Comparison of ENCODE assay signal across 15 cellular contexts in genomic region chr22:25390297-25391240, GRCh38.
A peak's percentile ranks its signal among the peaks of the same experiment; 100 is the strongest.
DNase-seq lines count a peak whose midpoint lies in the region; ATAC-seq and TF ChIP-seq lines count a peak whose summit lies in the region.
"Had no signal": no experiment of that assay in that cellular context is flagged by ENCODE, and none has a peak within 500 bp of the region (broad histone marks: within the 10 kb centered on the region; RNA-seq: fewer than 3 reads in every experiment).

No MANE protein-coding gene starts in this region.

- no peaks in the 10 kb centered on the region for H3K36me3 ChIP-seq in testis (ENCODE audit: low read depth, missing control alignments)

- WGBS in H9 (ENCODE audit: extremely low coverage, insufficient read length, low lambda C conversion rate): no CpG with 5 or more reads among the region's 20 CpGs
- 80 to 89% methylated on average over 2 to 19 of the region's 20 CpGs for WGBS in testis, 2 donors

- no peak overlapping the region for H2BK20ac ChIP-seq in H9 (ENCODE audit: low read depth, low read length, poor library complexity, severe bottlenecking)

- H4K5ac ChIP-seq in H9 (ENCODE audit: insufficient read length, low read depth, low read length): no peak overlapping the region

- TF ChIP-seq CTCF in H9 (conservative IDR thresholded peaks at IDR 0.05) (no peak), testis (IDR thresholded peaks at IDR 0.05) (no peak)

- no peak for TF ChIP-seq POLR2A in testis (IDR thresholded peaks at IDR 0.05)

- no peaks in the 10 kb centered on the region for H3K27me3 ChIP-seq in H9 (ENCODE audit: insufficient read depth, low read length)
- H3K27me3 ChIP-seq in testis: no peaks in the 10 kb centered on the region

- H2AK5ac ChIP-seq in H9 (ENCODE audit: insufficient read length, low read length): no peak overlapping the region

- peaks cover 0 to 2% (median 0%) of the 10 kb centered on the region in 3 experiments; a peak in 1 of 7 replicates for H3K36me3 Mint-ChIP-seq in H9 (ENCODE audit: insufficient read depth in 1 of 3, low read depth in 3 of 3)
- no peaks in the 10 kb centered on the region for H3K36me3 Mint-ChIP-seq in activated T-cell treated with anti-CD3 and anti-CD28 coated beads, Interleukin-2, amount 50 U/mL, for 4 hours (ENCODE audit: insufficient read depth)
- H3K36me3 Mint-ChIP-seq: CD4-positive, alpha-beta memory T cell had no signal

- H3K4me3 Mint-ChIP-seq in H9: no peak overlapping the region
- H3K4me3 Mint-ChIP-seq in activated T-cell treated with anti-CD3 and anti-CD28 coated beads, Interleukin-2, amount 50 U/mL, for 4 hours: no peak overlapping the region

- peaks cover 3% of the 10 kb centered on the region; the same call in 1 of the 2 replicates for H3K4me1 ChIP-seq in H9 (ENCODE audit: insufficient read depth, low read length)
- peaks cover 3% of the 10 kb centered on the region for H3K4me1 ChIP-seq in testis

- no peak overlapping the region for H3K4me2 ChIP-seq in H9 (ENCODE audit: insufficient read depth, insufficient read length, low read length)

- H3K27ac ChIP-seq in H9 (ENCODE audit: insufficient read length, low read depth, low read length) (no peak overlapping the region), testis (no peak overlapping the region)

- H2BK15ac ChIP-seq in H9 (ENCODE audit: low read depth, low read length): no peak overlapping the region

- peak; percentile 62 for DNase-seq in Ammon's horn (ENCODE audit: low spot score)
- DNase-seq in H9: no peak
- DNase-seq in left cardiac atrium: no peak
- peak; percentile 3 for DNase-seq in midbrain (lab: John Stamatoyannopoulos, UW)
- no peak for DNase-seq in NCI-H1417 (lab: John Stamatoyannopoulos, UW)
- DNase-seq in testis: no peak
- no peak for DNase-seq in activated T-cell treated with anti-CD3 and anti-CD28 coated beads, Interleukin-2, amount 50 U/mL, for 4 hours
- DNase-seq: CD4-positive, alpha-beta memory T cell; GF-D8; H7; NCI-H1694 treated with DMSO at 0.1 percent for 48 hours; NCI-H345; SHP77 had no signal

- H3K23ac ChIP-seq in H9 (ENCODE audit: insufficient read length, low read depth, low read length): no peak overlapping the region

- no peak overlapping the region for H2BK12ac ChIP-seq in H9 (ENCODE audit: insufficient read length, low read depth, low read length)

- no peaks in the 10 kb centered on the region for H3K9me3 Mint-ChIP-seq in H9
- no peaks in the 10 kb centered on the region for H3K9me3 Mint-ChIP-seq in activated T-cell treated with anti-CD3 and anti-CD28 coated beads, Interleukin-2, amount 50 U/mL, for 4 hours
- H3K9me3 Mint-ChIP-seq: CD4-positive, alpha-beta memory T cell had no signal

- H3K79me2 ChIP-seq in H9 (ENCODE audit: insufficient read depth, low read length): no peaks in the 10 kb centered on the region; the same call in 1 of the 2 replicates

- intact Hi-C loops in left cardiac atrium (cut with DNase I) (no loop called here), testis (cut with DNase I; ENCODE audit: low total_unique reads) (no loop called here)

- H3K79me1 ChIP-seq in H9 (ENCODE audit: insufficient read depth, low read depth, low read length, poor library complexity, severe bottlenecking): no peaks in the 10 kb centered on the region

- no peaks in the 10 kb centered on the region for H4K20me1 ChIP-seq in H9 (ENCODE audit: control insufficient read depth, insufficient read depth, insufficient read length)

- H2BK120ac ChIP-seq in H9 (ENCODE audit: low read depth, low read length, poor library complexity, severe bottlenecking): no peak overlapping the region

- no peak overlapping the region for H3K56ac ChIP-seq in H9 (ENCODE audit: insufficient read length, low read depth, low read length)

- H3K9me3 ChIP-seq in H9 (ENCODE audit: control insufficient read depth, low read depth, low read length): no peaks in the 10 kb centered on the region
- no peaks in the 10 kb centered on the region for H3K9me3 ChIP-seq in testis

- no peak overlapping the region for H3K4me3 ChIP-seq in testis

- no peak overlapping the region for H2AFZ ChIP-seq in H9 (ENCODE audit: low read length)

- H3K23me2 ChIP-seq in H9 (ENCODE audit: insufficient read length, low read depth, low read length, poor library complexity, severe bottlenecking): no peaks in the 10 kb centered on the region

- H3K18ac ChIP-seq in H9 (ENCODE audit: insufficient read length, low read depth, low read length): no peak overlapping the region

- no peak overlapping the region for H4K8ac ChIP-seq in H9 (replicated peaks; ENCODE audit: insufficient read length, low read depth, low read length)

- H3K27ac Mint-ChIP-seq in H9: peak overlapping the region in 2 of 3 experiments; percentile 16 to 62; a peak in 1 of 7 replicates
- H3K27ac Mint-ChIP-seq: CD4-positive, alpha-beta memory T cell had no signal

- H4K91ac ChIP-seq in H9 (ENCODE audit: insufficient read length, low read depth, low read length): no peak overlapping the region

- H3K14ac ChIP-seq in H9 (ENCODE audit: insufficient read depth, low read length): no peak overlapping the region; the same call in 1 of the 2 replicates

- peaks cover 42 to 49% of the 10 kb centered on the region in 2 experiments for H3K4me1 Mint-ChIP-seq in H9
- H3K4me1 Mint-ChIP-seq in activated T-cell treated with anti-CD3 and anti-CD28 coated beads, Interleukin-2, amount 50 U/mL, for 4 hours (ENCODE audit: low read depth): peaks cover 57% of the 10 kb centered on the region

- no peak overlapping the region for H3K4ac ChIP-seq in H9 (ENCODE audit: low read depth, low read length)

- H3T11ph ChIP-seq in H9 (ENCODE audit: low read length): no peak overlapping the region

- peak; percentile 17 to 64 for ATAC-seq in left cardiac atrium
- no peak for ATAC-seq in HG02571 (IDR thresholded peaks at IDR 0.05; ENCODE audit: unreplicated experiment)
- no peak for ATAC-seq in activated T-cell treated with anti-CD3 and anti-CD28 coated beads, Interleukin-2, amount 50 U/mL, for 4 hours
- ATAC-seq: SK-N-SH treated with all-trans-retinoic acid at 6 μM for 48 hours had no signal

- no peak overlapping the region for H2BK5ac ChIP-seq in H9 (ENCODE audit: insufficient read length, low read length)

- no peak overlapping the region for H3K9ac ChIP-seq in H9 (ENCODE audit: extremely low read depth, insufficient read length, low read length)

- no peaks in the 10 kb centered on the region for H3K27me3 Mint-ChIP-seq in H9 (ENCODE audit: low read depth)
- no peaks in the 10 kb centered on the region for H3K27me3 Mint-ChIP-seq in activated T-cell treated with anti-CD3 and anti-CD28 coated beads, Interleukin-2, amount 50 U/mL, for 4 hours (ENCODE audit: low read depth)
- H3K27me3 Mint-ChIP-seq: CD4-positive, alpha-beta memory T cell had no signal

Comparison
In these comparisons a context has a peak if more than half of its experiments do, and no peak if none do; other contexts are left out.
1. DNase-seq: peak in Ammon's horn (single experiment) and midbrain (single experiment); none in H9 (single experiment), left cardiac atrium (single experiment), NCI-H1417 (0 of 3), testis (single experiment) and activated T-cell treated with anti-CD3 and anti-CD28 coated beads, Interleukin-2, amount 50 U/mL, for 4 hours (single experiment).
2. ATAC-seq: peak in left cardiac atrium (2 of 2); none in HG02571 (single experiment) and activated T-cell treated with anti-CD3 and anti-CD28 coated beads, Interleukin-2, amount 50 U/mL, for 4 hours (0 of 2).